In genomic region chr6:132218063-132218696, GRCh38 we compare ENCODE assay signal across 8 cellular contexts.
DNase-seq lines count a peak whose midpoint lies in the region; ATAC-seq and TF ChIP-seq lines count a peak whose summit lies in the region.

No MANE protein-coding gene starts in this region.

- peak; percentile 67 for TF ChIP-seq CTCF in H9 (conservative IDR thresholded peaks at IDR 0.05)
- peak in 3 of 4 experiments; percentile 27 to 66 (median 63) for TF ChIP-seq CTCF in uterus (IDR thresholded peaks at IDR 0.05)

- CTCF ChIA-PET in activated CD4-positive, alpha-beta T cell treated with anti-CD3 and anti-CD28 coated beads for 36 hours (lab: Charles Lee), result interaction anchor here (0.5 to 1.6 kb wide), 6 partner anchors 10 to 436 kb away, joined by 3 to 9 read pairs (median 4); no protein-coding TSS in a partner anchor

- no peaks in the 10 kb centered on the region for H3K4me1 Mint-ChIP-seq in H9
- no peaks in the 10 kb centered on the region for H3K4me1 Mint-ChIP-seq in activated CD4-positive, alpha-beta T cell treated with anti-CD3 and anti-CD28 coated beads for 36 hours

- H3K9ac ChIP-seq in H9 (ENCODE audit: extremely low read depth, insufficient read length, low read length), result no peak overlapping the region

- H4K20me1 ChIP-seq in H9 (ENCODE audit: control insufficient read depth, insufficient read depth, insufficient read length), result no peaks in the 10 kb centered on the region

- TF ChIP-seq POLR2A in uterus (IDR thresholded peaks at IDR 0.05), result no peak

- no peaks in the 10 kb centered on the region for H3K9me3 Mint-ChIP-seq in H9
- H3K9me3 Mint-ChIP-seq in activated CD4-positive, alpha-beta T cell treated with anti-CD3 and anti-CD28 coated beads for 36 hours (ENCODE audit: low read depth), result no peaks in the 10 kb centered on the region

- H2BK120ac ChIP-seq in H9 (ENCODE audit: low read depth, low read length, poor library complexity, severe bottlenecking), result no peak overlapping the region

- ATAC-seq in GM18520 (IDR thresholded peaks at IDR 0.05; ENCODE audit: unreplicated experiment), result no peak
- no peak for ATAC-seq in HG03175 (IDR thresholded peaks at IDR 0.05; ENCODE audit: unreplicated experiment)
- ATAC-seq in activated CD4-positive, alpha-beta T cell treated with anti-CD3 and anti-CD28 coated beads for 36 hours, result no peak

- H2AFZ ChIP-seq in H9 (ENCODE audit: low read length), result no peak overlapping the region

- no peaks in the 10 kb centered on the region for H3K36me3 ChIP-seq in uterus

- H3K4me1 ChIP-seq in H9 (ENCODE audit: insufficient read depth, low read length), result no peaks in the 10 kb centered on the region
- no peaks in the 10 kb centered on the region for H3K4me1 ChIP-seq in uterus

- H3K23ac ChIP-seq in H9 (ENCODE audit: insufficient read length, low read depth, low read length), result no peak overlapping the region

- H3K4me2 ChIP-seq in H9 (ENCODE audit: insufficient read depth, insufficient read length, low read length), result no peak overlapping the region

- no peak overlapping the region for H2BK20ac ChIP-seq in H9 (ENCODE audit: low read depth, low read length, poor library complexity, severe bottlenecking)

- no peaks in the 10 kb centered on the region for H3K27me3 ChIP-seq in H9 (ENCODE audit: insufficient read depth, low read length)
- H3K27me3 ChIP-seq in uterus, result no peaks in the 10 kb centered on the region

- intact Hi-C loops in uterus (cut with DNase I; ENCODE audit: low total_unique reads), result loop anchor here (10.0 kb wide), 1 partner anchor 293 kb away; no protein-coding TSS in a partner anchor
- intact Hi-C loops in activated CD4-positive, alpha-beta T cell treated with anti-CD3 and anti-CD28 coated beads for 36 hours (cut with DNase I, micrococcal nuclease), result loop anchor here (1.0 to 5.0 kb wide), 3 partner anchors 295 to 303 kb away; no protein-coding TSS in a partner anchor

- H3K4me3 Mint-ChIP-seq in H9, result no peak overlapping the region
- H3K4me3 Mint-ChIP-seq in activated CD4-positive, alpha-beta T cell treated with anti-CD3 and anti-CD28 coated beads for 36 hours, result no peak overlapping the region

- no peak overlapping the region for H2AK5ac ChIP-seq in H9 (ENCODE audit: insufficient read length, low read length)

- H2BK15ac ChIP-seq in H9 (ENCODE audit: low read depth, low read length), result no peak overlapping the region

- no peak overlapping the region for H2BK5ac ChIP-seq in H9 (ENCODE audit: insufficient read length, low read length)

- H3K36me3 Mint-ChIP-seq in H9 (ENCODE audit: insufficient read depth in 1 of 3, low read depth in 3 of 3), result no peaks in the 10 kb centered on the region
- H3K36me3 Mint-ChIP-seq in activated CD4-positive, alpha-beta T cell treated with anti-CD3 and anti-CD28 coated beads for 36 hours (ENCODE audit: low read depth), result no peaks in the 10 kb centered on the region

- in situ Hi-C loops in ACHN (cut with HindIII; ENCODE audit: low pct_ligation_motif_present, low pct_unique_long_range_greater_than_20kb, low sequenced_read_pairs), result no loop called here

- H3K27ac Mint-ChIP-seq in H9, result no peak overlapping the region
- H3K27ac Mint-ChIP-seq in activated CD4-positive, alpha-beta T cell treated with anti-CD3 and anti-CD28 coated beads for 36 hours, result no peak overlapping the region

- DNase-seq in ACHN, result peak; percentile 33
- DNase-seq in H9, result no peak
- peak; percentile 2 for DNase-seq in SKM-1 (lab: John Stamatoyannopoulos, UW; ENCODE audit: unreplicated experiment)
- peak; percentile 17 for DNase-seq in germinal center (ENCODE audit: low spot score)
- DNase-seq in uterus, result no peak
- no peak for DNase-seq in activated CD4-positive, alpha-beta T cell treated with anti-CD3 and anti-CD28 coated beads for 36 hours

- no peak overlapping the region for H3K56ac ChIP-seq in H9 (ENCODE audit: insufficient read length, low read depth, low read length)

- H3K23me2 ChIP-seq in H9 (ENCODE audit: insufficient read length, low read depth, low read length, poor library complexity, severe bottlenecking), result no peaks in the 10 kb centered on the region

- H3K9me3 ChIP-seq in H9 (ENCODE audit: control insufficient read depth, low read depth, low read length), result no peaks in the 10 kb centered on the region
- H3K9me3 ChIP-seq in uterus, result no peaks in the 10 kb centered on the region

- H3K4me3 ChIP-seq in uterus, result no peak overlapping the region

- no peak overlapping the region for H3K14ac ChIP-seq in H9 (ENCODE audit: insufficient read depth, low read length)

- H3K79me1 ChIP-seq in H9 (ENCODE audit: insufficient read depth, low read depth, low read length, poor library complexity, severe bottlenecking), result no peaks in the 10 kb centered on the region

- H4K91ac ChIP-seq in H9 (ENCODE audit: insufficient read length, low read depth, low read length), result no peak overlapping the region

- no CpG with 5 or more reads among the region's 5 CpGs for WGBS in H9 (ENCODE audit: extremely low coverage, insufficient read length, low lambda C conversion rate)

- no peak overlapping the region for H2BK12ac ChIP-seq in H9 (ENCODE audit: insufficient read length, low read depth, low read length)

- H3K27ac ChIP-seq in H9 (ENCODE audit: insufficient read length, low read depth, low read length) (no peak overlapping the region), uterus (no peak overlapping the region)

- no peak overlapping the region for H4K5ac ChIP-seq in H9 (ENCODE audit: insufficient read length, low read depth, low read length)

- H3K27me3 Mint-ChIP-seq in H9 (ENCODE audit: low read depth), result peaks cover 7% of the 10 kb centered on the region; the same call in 1 of the 2 replicates
- peaks cover 5% of the 10 kb centered on the region for H3K27me3 Mint-ChIP-seq in activated CD4-positive, alpha-beta T cell treated with anti-CD3 and anti-CD28 coated beads for 36 hours

- no peak overlapping the region for H4K8ac ChIP-seq in H9 (replicated peaks; ENCODE audit: insufficient read length, low read depth, low read length)

- POLR2A ChIA-PET in activated CD4-positive, alpha-beta T cell treated with anti-CD3 and anti-CD28 coated beads for 36 hours (lab: Charles Lee), result no interaction called here

- no peak overlapping the region for H3K4ac ChIP-seq in H9 (ENCODE audit: low read depth, low read length)

- no peak overlapping the region for H3T11ph ChIP-seq in H9 (ENCODE audit: low read length)

- no peaks in the 10 kb centered on the region for H3K79me2 ChIP-seq in H9 (ENCODE audit: insufficient read depth, low read length)

- H3K18ac ChIP-seq in H9 (ENCODE audit: insufficient read length, low read depth, low read length), result no peak overlapping the region

Comparison
In these comparisons a context has a peak if more than half of its experiments do, and no peak if none do; other contexts are left out.
1. DNase-seq: peak in ACHN (single experiment), SKM-1 (single experiment) and germinal center (single experiment); none in H9 (single experiment), uterus (0 of 2) and activated CD4-positive, alpha-beta T cell treated with anti-CD3 and anti-CD28 coated beads for 36 hours (single experiment).